ENCODE assay signal across 8 cellular contexts in genomic region chr7:908919-909357, GRCh38. TPM values are rescaled to one million over a fixed set of nuclear protein-coding genes. Genes with fewer than 3 reads are reported as not detected.
DNase-seq lines count a peak whose midpoint lies in the region; ATAC-seq and TF ChIP-seq lines count a peak whose summit lies in the region.
"Not testable (repeated sequence)": the region's sequence is repeated elsewhere in the genome, so short reads cannot be mapped to it uniquely, and the experiment has no call there.

No MANE protein-coding gene starts in this region.

- H2AFZ ChIP-seq in OCI-LY7 (ENCODE audit: low read length) = not testable (repeated sequence)

- not testable (repeated sequence) for H3K27ac Mint-ChIP-seq in endodermal cell

- peak overlapping the region; percentile 6; the same call in 1 of the 2 replicates for H3K4me2 ChIP-seq in OCI-LY7 (ENCODE audit: low read length)

- H3K9me3 ChIP-seq in OCI-LY7 (ENCODE audit: low read length); endodermal cell (ENCODE audit: control insufficient read depth, low read length); lower lobe of right lung: not testable (repeated sequence)

- WGBS in endodermal cell (ENCODE audit: insufficient coverage in 1 of 2, insufficient read length in 1 of 2), 2 experiments = 5% methylated on average over 24 of the region's 48 CpGs; no CpG with 5 or more reads in 1 of the 2 experiments

- peak; percentile 75 for TF ChIP-seq CTCF in OCI-LY7 (conservative IDR thresholded peaks at IDR 0.05; ENCODE audit: low read length)
- peak; percentile 88 for TF ChIP-seq CTCF in endodermal cell (conservative IDR thresholded peaks at IDR 0.05)
- TF ChIP-seq CTCF in lower lobe of right lung (IDR thresholded peaks at IDR 0.05) = peak; percentile 74

- peak; percentile 75 for ATAC-seq in GM19452 (IDR thresholded peaks at IDR 0.05; ENCODE audit: unreplicated experiment)
- peak; percentile 55 for ATAC-seq in HG03571 (IDR thresholded peaks at IDR 0.05; ENCODE audit: unreplicated experiment)
- ATAC-seq in lower lobe of right lung = peak; percentile 85 to 93

- peaks cover 33% of the 10 kb centered on the region for H3K27me3 Mint-ChIP-seq in endodermal cell (ENCODE audit: insufficient read depth)

- H3K4me3 ChIP-seq in OCI-LY7 (ENCODE audit: low read depth, low read length, poor library complexity, severe bottlenecking); endodermal cell (ENCODE audit: low read length): not testable (repeated sequence)
- H3K4me3 ChIP-seq in lower lobe of right lung = peak overlapping the region; percentile 45

- H3K4me1 Mint-ChIP-seq in endodermal cell = not testable (repeated sequence)

- CTCF ChIA-PET in OCI-LY7 (lab: Charles Lee; ENCODE audit: unreplicated experiment) = interaction anchor here (0.6 to 0.8 kb wide), 2 partner anchors 14 to 47 kb away, joined by 3 to 5 read pairs; no protein-coding TSS in a partner anchor

- not testable (repeated sequence) for H3K79me2 ChIP-seq in OCI-LY7 (ENCODE audit: insufficient read depth, low read depth, low read length)

- H4K20me1 ChIP-seq in OCI-LY7 (ENCODE audit: insufficient read depth, low read length) = not testable (repeated sequence)

- BruUV-seq in OCI-LY7 (replicated peaks; lab: Mats Ljungman, UMichigan) = not testable (repeated sequence)

- POLR2A ChIA-PET in OCI-LY7 (lab: Charles Lee) = not testable (repeated sequence)

- not testable (repeated sequence) for H3K9me3 Mint-ChIP-seq in endodermal cell

- H3K36me3 Mint-ChIP-seq in endodermal cell (ENCODE audit: low read depth) = not testable (repeated sequence)

- H3K36me3 ChIP-seq in OCI-LY7 (ENCODE audit: insufficient read depth, low read length); endodermal cell (ENCODE audit: control insufficient read depth, insufficient read depth, low read length); lower lobe of right lung: not testable (repeated sequence)

- intact Hi-C loops in OCI-LY7 (cut with micrococcal nuclease; ENCODE audit: unreplicated experiment) = loop anchor here (1.0 to 2.0 kb wide), 3 partner anchors 66 to 267 kb away; partner anchors contain the start of gene COX19
- intact Hi-C loops in lower lobe of right lung (cut with DNase I) = not testable (repeated sequence)

- H3K27ac ChIP-seq in OCI-LY7 (ENCODE audit: low read depth, low read length, poor library complexity, severe bottlenecking); endodermal cell (ENCODE audit: low read depth, low read length); lower lobe of right lung: not testable (repeated sequence)

- H3K9ac ChIP-seq in endodermal cell (ENCODE audit: extremely low read depth, low read length, poor library complexity, severe bottlenecking) = not testable (repeated sequence)

- H3K4me3 Mint-ChIP-seq in endodermal cell = not testable (repeated sequence)

- peak; percentile 67 for DNase-seq in CD1c-positive myeloid dendritic cell (ENCODE audit: extremely low spot score)
- peak; percentile 73 for DNase-seq in OCI-LY7 (ENCODE audit: low spot score)
- peak; percentile 33 for DNase-seq in activated T-cell treated with anti-CD3 and anti-CD28 coated beads for 4 hours
- DNase-seq in endodermal cell = peak; percentile 90
- peak; percentile 68 for DNase-seq in lower lobe of right lung
- peak; percentile 31 to 69 for DNase-seq in stimulated activated CD4-positive, alpha-beta T cell treated with anti-CD3 and anti-CD28 coated beads, Interleukin-4, amount 100 ng/mL, for 4 hours

- peaks cover 37% of the 10 kb centered on the region for H3K27me3 ChIP-seq in endodermal cell (ENCODE audit: control insufficient read depth, insufficient read depth, low read length, poor library complexity, severe bottlenecking)
- not testable (repeated sequence) for H3K27me3 ChIP-seq in lower lobe of right lung (ENCODE audit: low read depth)

- not testable (repeated sequence) for H3K9me2 ChIP-seq in OCI-LY7 (ENCODE audit: insufficient read depth, low read length)

- peaks cover 15% of the 10 kb centered on the region for H3K4me1 ChIP-seq in OCI-LY7 (ENCODE audit: insufficient read depth, low read length, poor library complexity, severe bottlenecking)
- H3K4me1 ChIP-seq in endodermal cell (ENCODE audit: control insufficient read depth, insufficient read depth, low read length); lower lobe of right lung: not testable (repeated sequence)

RNA-seq across cellular contexts. Expression of gene GET4, which starts 32.6 kb away (rescaled TPM):
- 46.3 and 54.4 TPM in 2 replicates for total RNA-seq in OCI-LY7 (2014; rRNA removed; shearing (Covaris generic))
- 51.1 and 54.5 TPM in 2 replicates for total RNA-seq in OCI-LY7 (2022)
- total RNA-seq in endodermal cell = 10 to 100 TPM; 73.3 to 84.3 TPM
- 49.1 TPM for polyA plus RNA-seq in endodermal cell (2013, experiment 1 of 2)
- 46.6 TPM for polyA plus RNA-seq in endodermal cell (2013, experiment 2 of 2)
- total RNA-seq in lower lobe of right lung = 31.7 TPM

RNA-seq across cellular contexts. Expression of gene ADAP1, which starts 45.5 kb away (rescaled TPM):
- 0.41 and 2.4 TPM in 2 replicates for total RNA-seq in OCI-LY7 (2014; rRNA removed; shearing (Covaris generic))
- total RNA-seq in OCI-LY7 (2022) (7.0 and 7.7 TPM in 2 replicates), endodermal cell (1 to 10 TPM; 3.8 to 6.5 TPM), lower lobe of right lung (33.9 TPM)
- polyA plus RNA-seq in endodermal cell (2013, experiment 1 of 2) = 1.4 TPM
- polyA plus RNA-seq in endodermal cell (2013, experiment 2 of 2) = 1.2 TPM

Comparison
In these comparisons a context has a peak if more than half of its experiments do, and no peak if none do; other contexts are left out.
1. DNase-seq: peak in every context shown above with its lines; median percentile 90 in endodermal cell; 73 in OCI-LY7; 68 in lower lobe of right lung; 67 in CD1c-positive myeloid dendritic cell; 50 in stimulated activated CD4-positive, alpha-beta T cell treated with anti-CD3 and anti-CD28 coated beads, Interleukin-4, amount 100 ng/mL, for 4 hours; 33 in activated T-cell treated with anti-CD3 and anti-CD28 coated beads for 4 hours.